ENCODE assay signal across 13 cellular contexts in the genomic region with DNA sequence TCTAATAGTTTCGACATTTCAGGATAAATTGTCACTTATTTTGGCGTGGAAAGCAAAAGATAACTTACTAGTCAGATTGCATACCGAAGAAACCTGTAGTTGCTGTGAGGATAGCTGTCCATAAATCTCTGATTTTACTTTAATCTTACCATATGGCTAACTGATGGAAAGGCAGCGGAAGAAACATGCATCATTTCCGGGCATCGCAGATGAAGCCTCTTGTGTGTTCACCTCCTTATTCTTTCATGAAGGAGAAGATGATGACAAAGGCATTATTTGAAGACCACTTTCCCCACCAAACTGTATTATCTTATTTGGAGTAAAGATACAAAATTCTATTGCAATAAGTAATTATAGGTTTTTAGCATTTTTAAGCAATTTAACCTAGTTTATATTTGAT.
DNase-seq lines count a peak whose midpoint lies in the region; ATAC-seq and TF ChIP-seq lines count a peak whose summit lies in the region.
"Had no signal": no experiment of that assay in that cellular context is flagged by ENCODE, and none has a peak within 500 bp of the region (broad histone marks: within the 10 kb centered on the region; RNA-seq: fewer than 3 reads in every experiment).

No MANE protein-coding gene starts in this region.

- no peaks in the 10 kb centered on the region for H3K4me1 Mint-ChIP-seq in T-helper 2 cell treated with Interferon-gamma antibody and Interleukin-4, amounts not matched to agents 5 μg/mL and 100 μg/mL, for 36 hours (ENCODE audit: low read depth)
- H3K4me1 Mint-ChIP-seq: B cell had no signal

- H3K27ac Mint-ChIP-seq in T-helper 2 cell treated with Interferon-gamma antibody and Interleukin-4, amounts not matched to agents 5 μg/mL and 100 μg/mL, for 36 hours: no peak overlapping the region
- H3K27ac Mint-ChIP-seq: B cell; CD8-positive, alpha-beta T cell had no signal

- peak; percentile 49; the same call in 2 of the 3 replicates for ATAC-seq in SK-N-SH treated with all-trans-retinoic acid at 6 μM for 48 hours
- ATAC-seq in GM21360 (IDR thresholded peaks at IDR 0.05; ENCODE audit: unreplicated experiment): no peak
- ATAC-seq: CD8-positive, alpha-beta T cell; GM12878 had no signal

- no peaks in the 10 kb centered on the region for H3K36me3 Mint-ChIP-seq in T-helper 2 cell treated with Interferon-gamma antibody and Interleukin-4, amounts not matched to agents 5 μg/mL and 100 μg/mL, for 36 hours (ENCODE audit: low read depth)
- H3K36me3 Mint-ChIP-seq: CD8-positive, alpha-beta T cell had no signal

- no peaks in the 10 kb centered on the region for H3K27me3 Mint-ChIP-seq in T-helper 2 cell treated with Interferon-gamma antibody and Interleukin-4, amounts not matched to agents 5 μg/mL and 100 μg/mL, for 36 hours (ENCODE audit: low read depth)
- H3K27me3 Mint-ChIP-seq: B cell had no signal

- H3K4me3 Mint-ChIP-seq in T-helper 2 cell treated with Interferon-gamma antibody and Interleukin-4, amounts not matched to agents 5 μg/mL and 100 μg/mL, for 36 hours: no peak overlapping the region
- H3K4me3 Mint-ChIP-seq: B cell; CD8-positive, alpha-beta T cell had no signal

- peak; percentile 53 for DNase-seq in A172 (ENCODE audit: low spot score)
- peak; percentile 28 for DNase-seq in Daoy (ENCODE audit: low read depth)
- DNase-seq in NCI-H69 (lab: John Stamatoyannopoulos, UW): peak; percentile 4
- DNase-seq in GOT3 (lab: John Stamatoyannopoulos, UW): no peak
- no peak for DNase-seq in T-helper 2 cell treated with Interferon-gamma antibody and Interleukin-4, amounts not matched to agents 5 μg/mL and 100 μg/mL, for 36 hours (ENCODE audit: low spot score)
- DNase-seq: Calu3; CD8-positive, alpha-beta T cell; DMS79 treated with DMSO at 0.1 percent for 48 hours; EL had no signal

- H3K9me3 Mint-ChIP-seq in T-helper 2 cell treated with Interferon-gamma antibody and Interleukin-4, amounts not matched to agents 5 μg/mL and 100 μg/mL, for 36 hours: peaks cover 19% of the 10 kb centered on the region

TF ChIP-seq in SK-N-SH treated with all-trans-retinoic acid at 6 μM for 48 hours, 23 proteins besides CTCF, POLR2A, EP300 and RAD21:
- TF ChIP-seq, protein P1, sequence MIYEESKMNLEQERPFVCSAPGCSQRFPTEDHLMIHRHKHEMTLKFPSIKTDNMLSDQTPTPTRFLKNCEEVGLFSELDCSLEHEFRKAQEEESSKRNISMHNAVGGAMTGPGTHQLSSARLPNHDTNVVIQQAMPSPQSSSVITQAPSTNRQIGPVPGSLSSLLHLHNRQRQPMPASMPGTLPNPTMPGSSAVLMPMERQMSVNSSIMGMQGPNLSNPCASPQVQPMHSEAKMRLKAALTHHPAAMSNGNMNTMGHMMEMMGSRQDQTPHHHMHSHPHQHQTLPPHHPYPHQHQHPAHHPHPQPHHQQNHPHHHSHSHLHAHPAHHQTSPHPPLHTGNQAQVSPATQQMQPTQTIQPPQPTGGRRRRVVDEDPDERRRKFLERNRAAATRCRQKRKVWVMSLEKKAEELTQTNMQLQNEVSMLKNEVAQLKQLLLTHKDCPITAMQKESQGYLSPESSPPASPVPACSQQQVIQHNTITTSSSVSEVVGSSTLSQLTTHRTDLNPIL (CRISPR knock-in tag; IDR thresholded peaks at IDR 0.05; ENCODE audit: low read depth): no peak
- TF ChIP-seq BACH2 (CRISPR knock-in tag; IDR thresholded peaks at IDR 0.05; ENCODE audit: borderline replicate concordance) (no peak), GLIS3 (CRISPR knock-in tag; IDR thresholded peaks at IDR 0.05) (no peak), CSDC2 (CRISPR knock-in tag; IDR thresholded peaks at IDR 0.05) (no peak), ZNF8 (CRISPR knock-in tag; IDR thresholded peaks at IDR 0.05) (no peak), ZFP3 (CRISPR knock-in tag; IDR thresholded peaks at IDR 0.05) (no peak), ARNTL (CRISPR knock-in tag; IDR thresholded peaks at IDR 0.05; ENCODE audit: borderline replicate concordance, low read depth) (no peak), PPARA (CRISPR knock-in tag; IDR thresholded peaks at IDR 0.05; ENCODE audit: borderline replicate concordance) (no peak), TOX (CRISPR knock-in tag; IDR thresholded peaks at IDR 0.05; ENCODE audit: borderline replicate concordance) (no peak), ZC3H10 (CRISPR knock-in tag; IDR thresholded peaks at IDR 0.05) (no peak)
- TF ChIP-seq, protein P2, sequence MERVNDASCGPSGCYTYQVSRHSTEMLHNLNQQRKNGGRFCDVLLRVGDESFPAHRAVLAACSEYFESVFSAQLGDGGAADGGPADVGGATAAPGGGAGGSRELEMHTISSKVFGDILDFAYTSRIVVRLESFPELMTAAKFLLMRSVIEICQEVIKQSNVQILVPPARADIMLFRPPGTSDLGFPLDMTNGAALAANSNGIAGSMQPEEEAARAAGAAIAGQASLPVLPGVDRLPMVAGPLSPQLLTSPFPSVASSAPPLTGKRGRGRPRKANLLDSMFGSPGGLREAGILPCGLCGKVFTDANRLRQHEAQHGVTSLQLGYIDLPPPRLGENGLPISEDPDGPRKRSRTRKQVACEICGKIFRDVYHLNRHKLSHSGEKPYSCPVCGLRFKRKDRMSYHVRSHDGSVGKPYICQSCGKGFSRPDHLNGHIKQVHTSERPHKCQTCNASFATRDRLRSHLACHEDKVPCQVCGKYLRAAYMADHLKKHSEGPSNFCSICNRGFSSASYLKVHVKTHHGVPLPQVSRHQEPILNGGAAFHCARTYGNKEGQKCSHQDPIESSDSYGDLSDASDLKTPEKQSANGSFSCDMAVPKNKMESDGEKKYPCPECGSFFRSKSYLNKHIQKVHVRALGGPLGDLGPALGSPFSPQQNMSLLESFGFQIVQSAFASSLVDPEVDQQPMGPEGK (CRISPR knock-in tag; IDR thresholded peaks at IDR 0.05; ENCODE audit: borderline replicate concordance): no peak
- TF ChIP-seq, protein P3, sequence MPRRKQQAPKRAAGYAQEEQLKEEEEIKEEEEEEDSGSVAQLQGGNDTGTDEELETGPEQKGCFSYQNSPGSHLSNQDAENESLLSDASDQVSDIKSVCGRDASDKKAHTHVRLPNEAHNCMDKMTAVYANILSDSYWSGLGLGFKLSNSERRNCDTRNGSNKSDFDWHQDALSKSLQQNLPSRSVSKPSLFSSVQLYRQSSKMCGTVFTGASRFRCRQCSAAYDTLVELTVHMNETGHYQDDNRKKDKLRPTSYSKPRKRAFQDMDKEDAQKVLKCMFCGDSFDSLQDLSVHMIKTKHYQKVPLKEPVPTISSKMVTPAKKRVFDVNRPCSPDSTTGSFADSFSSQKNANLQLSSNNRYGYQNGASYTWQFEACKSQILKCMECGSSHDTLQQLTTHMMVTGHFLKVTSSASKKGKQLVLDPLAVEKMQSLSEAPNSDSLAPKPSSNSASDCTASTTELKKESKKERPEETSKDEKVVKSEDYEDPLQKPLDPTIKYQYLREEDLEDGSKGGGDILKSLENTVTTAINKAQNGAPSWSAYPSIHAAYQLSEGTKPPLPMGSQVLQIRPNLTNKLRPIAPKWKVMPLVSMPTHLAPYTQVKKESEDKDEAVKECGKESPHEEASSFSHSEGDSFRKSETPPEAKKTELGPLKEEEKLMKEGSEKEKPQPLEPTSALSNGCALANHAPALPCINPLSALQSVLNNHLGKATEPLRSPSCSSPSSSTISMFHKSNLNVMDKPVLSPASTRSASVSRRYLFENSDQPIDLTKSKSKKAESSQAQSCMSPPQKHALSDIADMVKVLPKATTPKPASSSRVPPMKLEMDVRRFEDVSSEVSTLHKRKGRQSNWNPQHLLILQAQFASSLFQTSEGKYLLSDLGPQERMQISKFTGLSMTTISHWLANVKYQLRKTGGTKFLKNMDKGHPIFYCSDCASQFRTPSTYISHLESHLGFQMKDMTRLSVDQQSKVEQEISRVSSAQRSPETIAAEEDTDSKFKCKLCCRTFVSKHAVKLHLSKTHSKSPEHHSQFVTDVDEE (CRISPR knock-in tag; IDR thresholded peaks at IDR 0.05): no peak
- TF ChIP-seq, protein P4, sequence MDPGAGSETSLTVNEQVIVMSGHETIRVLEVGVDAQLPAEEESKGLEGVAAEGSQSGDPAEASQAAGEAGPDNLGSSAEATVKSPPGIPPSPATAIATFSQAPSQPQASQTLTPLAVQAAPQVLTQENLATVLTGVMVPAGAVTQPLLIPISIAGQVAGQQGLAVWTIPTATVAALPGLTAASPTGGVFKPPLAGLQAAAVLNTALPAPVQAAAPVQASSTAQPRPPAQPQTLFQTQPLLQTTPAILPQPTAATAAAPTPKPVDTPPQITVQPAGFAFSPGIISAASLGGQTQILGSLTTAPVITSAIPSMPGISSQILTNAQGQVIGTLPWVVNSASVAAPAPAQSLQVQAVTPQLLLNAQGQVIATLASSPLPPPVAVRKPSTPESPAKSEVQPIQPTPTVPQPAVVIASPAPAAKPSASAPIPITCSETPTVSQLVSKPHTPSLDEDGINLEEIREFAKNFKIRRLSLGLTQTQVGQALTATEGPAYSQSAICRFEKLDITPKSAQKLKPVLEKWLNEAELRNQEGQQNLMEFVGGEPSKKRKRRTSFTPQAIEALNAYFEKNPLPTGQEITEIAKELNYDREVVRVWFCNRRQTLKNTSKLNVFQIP (CRISPR knock-in tag; IDR thresholded peaks at IDR 0.05; ENCODE audit: borderline replicate concordance, low read depth): no peak

Comparison
In these comparisons a context has a peak if more than half of its experiments do, and no peak if none do; other contexts are left out.
1. DNase-seq: peak in A172 (single experiment), Daoy (single experiment) and NCI-H69 (single experiment); none in GOT3 (single experiment) and T-helper 2 cell treated with Interferon-gamma antibody and Interleukin-4, amounts not matched to agents 5 μg/mL and 100 μg/mL, for 36 hours (single experiment).